Comparison of ENCODE assay signal across 27 cellular contexts in genomic region chr5:60577116-60577515, GRCh38.
"Had no signal": no experiment of that assay in that cellular context is flagged by ENCODE, and none has a peak within 500 bp of the region (broad histone marks: within the 10 kb centered on the region; RNA-seq: fewer than 3 reads in every experiment).

No MANE protein-coding gene starts in this region.

- H3K27ac ChIP-seq: breast epithelium, colonic mucosa, dorsolateral prefrontal cortex, esophagus squamous epithelium, thoracic aorta, vagina, WERI-Rb-1 had no signal

- H3K36me3 ChIP-seq: breast epithelium, colonic mucosa, esophagus squamous epithelium, thoracic aorta, vagina, WERI-Rb-1 had no signal

- H3K9me3 ChIP-seq: colonic mucosa, thoracic aorta, vagina had no signal

- H3K27ac Mint-ChIP-seq: activated naive CD8-positive, alpha-beta T cell treated with anti-CD3 and anti-CD28 coated beads, Interleukin-2, amount 10 ng/mL, durations not matched to agents 7 days and 5 days; activated T-cell treated with anti-CD3 and anti-CD28 coated beads, Interleukin-2, amount 50 U/mL, for 24 hours; activated T-helper 17 cell treated with anti-CD3 and anti-CD28 coated beads, Interleukin-2, amount 50 U/mL, for 72 hours; effector memory CD8-positive, alpha-beta T cell; nephron progenitor cell; type B pancreatic cell had no signal

- H3K4me1 Mint-ChIP-seq: activated T-helper 17 cell treated with anti-CD3 and anti-CD28 coated beads, Interleukin-2, amount 50 U/mL, for 72 hours; central memory CD8-positive, alpha-beta T cell; nephron progenitor cell had no signal

- DNase-seq: activated CD4-positive, alpha-beta T cell treated with anti-CD3 and anti-CD28 coated beads, Interleukin-2, amount 50 U/mL, for 4 hours; activated CD8-positive, alpha-beta memory T cell treated with anti-CD3 and anti-CD28 coated beads for 24 hours; activated CD8-positive, alpha-beta memory T cell treated with anti-CD3 and anti-CD28 coated beads, Interleukin-2, amount 50 U/mL, for 4 hours; activated naive CD4-positive, alpha-beta T cell treated with Interleukin-2 at 50 U/mL for 16 hours; activated naive CD8-positive, alpha-beta T cell treated with anti-CD3 and anti-CD28 coated beads, Interleukin-2, amount 10 ng/mL, durations not matched to agents 7 days and 5 days; activated T-cell treated with anti-CD3 and anti-CD28 coated beads, Interleukin-2, amount 50 U/mL, for 24 hours; colonic mucosa; dorsolateral prefrontal cortex; effector memory CD8-positive, alpha-beta T cell; esophagus squamous epithelium; hypothalamus; left ventricle myocardium superior; mammary epithelial cell; nephron progenitor cell; nucleus accumbens; stimulated activated CD4-positive, alpha-beta T cell treated with anti-CD3 and anti-CD28 coated beads, Interleukin-15, amount 100 ng/mL, for 24 hours; stimulated activated naive B cell treated with anti-CD40 and anti-IgM and Interleukin-4, amounts not matched to agents 10 μg/mL and 1 μg/mL and 100 μg/mL, for 72 hours; WERI-Rb-1 had no signal

- H3K9me3 Mint-ChIP-seq: type B pancreatic cell had no signal

- H3K27me3 ChIP-seq: breast epithelium, colonic mucosa, dorsolateral prefrontal cortex, esophagus squamous epithelium, vagina had no signal

- H3K4me1 ChIP-seq: breast epithelium, colonic mucosa, esophagus squamous epithelium, vagina had no signal

- H3K4me3 Mint-ChIP-seq: activated naive CD8-positive, alpha-beta T cell treated with anti-CD3 and anti-CD28 coated beads, Interleukin-2, amount 10 ng/mL, durations not matched to agents 7 days and 5 days; activated T-cell treated with anti-CD3 and anti-CD28 coated beads, Interleukin-2, amount 50 U/mL, for 24 hours; activated T-helper 17 cell treated with anti-CD3 and anti-CD28 coated beads, Interleukin-2, amount 50 U/mL, for 72 hours; central memory CD8-positive, alpha-beta T cell; effector memory CD8-positive, alpha-beta T cell; nephron progenitor cell; stimulated activated naive B cell treated with anti-CD40 and anti-IgM and Interleukin-4, amounts not matched to agents 10 μg/mL and 1 μg/mL and 100 μg/mL, for 72 hours; type B pancreatic cell had no signal

- H3K4me2 ChIP-seq: smooth muscle cell had no signal

- H3K36me3 Mint-ChIP-seq: activated naive CD8-positive, alpha-beta T cell treated with anti-CD3 and anti-CD28 coated beads, Interleukin-2, amount 10 ng/mL, durations not matched to agents 7 days and 5 days; type B pancreatic cell had no signal

- H3K4me3 ChIP-seq: breast epithelium, colonic mucosa, dorsolateral prefrontal cortex, esophagus squamous epithelium, smooth muscle cell, thoracic aorta, vagina had no signal

- ATAC-seq: activated T-helper 17 cell treated with anti-CD3 and anti-CD28 coated beads, Interleukin-2, amount 50 U/mL, for 72 hours; effector memory CD8-positive, alpha-beta T cell; left ventricle myocardium superior; sciatic nerve; SK-N-SH treated with all-trans-retinoic acid at 6 μM for 48 hours had no signal

- H3K27me3 Mint-ChIP-seq: activated T-cell treated with anti-CD3 and anti-CD28 coated beads, Interleukin-2, amount 50 U/mL, for 24 hours; activated T-helper 17 cell treated with anti-CD3 and anti-CD28 coated beads, Interleukin-2, amount 50 U/mL, for 72 hours; central memory CD8-positive, alpha-beta T cell; effector memory CD8-positive, alpha-beta T cell; stimulated activated naive B cell treated with anti-CD40 and anti-IgM and Interleukin-4, amounts not matched to agents 10 μg/mL and 1 μg/mL and 100 μg/mL, for 72 hours; type B pancreatic cell had no signal
